ENCODE assay signal across 8 cellular contexts in genomic region chr10:79286318-79286951, GRCh38.
DNase-seq lines count a peak whose midpoint lies in the region; ATAC-seq, FAIRE-seq and TF ChIP-seq lines count a peak whose summit lies in the region.

No MANE protein-coding gene starts in this region.

- in situ Hi-C loops in K562 (cut with MboI), result loop anchor here (5.0 kb wide), 1 partner anchor 51 kb away; no protein-coding TSS in a partner anchor

- H3K27me3 Mint-ChIP-seq in memory B cell, result no peaks in the 10 kb centered on the region

- H3K4me1 Mint-ChIP-seq in memory B cell, result peaks cover 69% of the 10 kb centered on the region

- ATAC-seq in GM19351 (IDR thresholded peaks at IDR 0.05; ENCODE audit: unreplicated experiment) (peak; percentile 76), HG03520 (IDR thresholded peaks at IDR 0.05; ENCODE audit: unreplicated experiment) (peak; percentile 82), K562 (peak; percentile 58), memory B cell (ENCODE audit: low read depth) (peak; percentile 96)

- no peak for TF ChIP-seq EP300 in K562 (IDR thresholded peaks at IDR 0.05; ENCODE audit: low read length)

- H3K36me3 Mint-ChIP-seq in memory B cell, result peaks cover 9% of the 10 kb centered on the region

- no peak for TF ChIP-seq CTCF in BE2C (IDR thresholded peaks at IDR 0.05; ENCODE audit: low read depth, low read length)
- no peak for TF ChIP-seq CTCF in K562 (IDR thresholded peaks at IDR 0.05 in 2 of 3, conservative IDR thresholded peaks at IDR 0.05 in 1 of 3; ENCODE audit: insufficient read depth in 2 of 3, low read depth in 1 of 3, low read length in 3 of 3)

- no peak overlapping the region for H3K27ac ChIP-seq in K562 (ENCODE audit: extremely low read depth, low read depth, low read length)

- POLR2A ChIA-PET in K562 (lab: Yijun Ruan, JAX), result interaction anchor here (0.6 kb wide), 2 partner anchors 1297 to 1510 kb away, joined by 3 read pairs; no protein-coding TSS in a partner anchor

- no peaks in the 10 kb centered on the region for H3K79me2 ChIP-seq in K562 (ENCODE audit: control insufficient read depth, insufficient read depth, low read length)

- H3K27ac Mint-ChIP-seq in memory B cell, result peak overlapping the region; percentile 91

- BruUV-seq in K562 (replicated peaks; lab: Mats Ljungman, UMichigan), result no TSS peak

- H3K9me3 Mint-ChIP-seq in memory B cell, result no peaks in the 10 kb centered on the region

- H3K4me3 Mint-ChIP-seq in memory B cell, result peak overlapping the region; percentile 78

- no peaks in the 10 kb centered on the region for H3K9me1 ChIP-seq in K562 (ENCODE audit: control insufficient read depth, insufficient read depth, low read length)

- TF ChIP-seq POLR2A in K562 (conservative IDR thresholded peaks at IDR 0.05), result no peak

- 37% methylated on average over 23 of the region's 23 CpGs for WGBS in K562 (ENCODE audit: insufficient coverage, low coverage, missing lambda C conversion rate)

- no peak overlapping the region for H2AFZ ChIP-seq in K562 (ENCODE audit: low read depth, low read length)

- peak overlapping the region; percentile 2; the same call in 1 of the 2 replicates for H3K4me2 ChIP-seq in K562 (ENCODE audit: insufficient read depth, low read length)

- peak overlapping the region in 1 of 2 experiments; percentile 71; a peak in 2 of 4 replicates for H3K9ac ChIP-seq in K562 (ENCODE audit: insufficient read depth in 1 of 2, low read depth in 2 of 2, low read length in 2 of 2)

- DNase-seq in BE2C, result peak; percentile 91
- DNase-seq in UCSD-AML1 (lab: John Stamatoyannopoulos, UW; ENCODE audit: unreplicated experiment), result peak; percentile 97
- peak; percentile 59 to 83 (median 75) for DNase-seq in K562 (ENCODE audit: extremely low read depth in 1 of 4, low spot score in 3 of 4)
- DNase-seq in memory B cell (ENCODE audit: low spot score in 2 of 2), result peak; percentile 77 to 86
- peak; percentile 68 to 88 for DNase-seq in stimulated activated CD8-positive, alpha-beta memory T cell treated with anti-CD3 and anti-CD28 coated beads, Interleukin-4, amount 100 ng/mL, for 4 hours (ENCODE audit: low read depth in 2 of 2, low spot score in 1 of 2)
- no peak for DNase-seq in NCI-H187 treated with DMSO at 0.1 percent for 48 hours (lab: John Stamatoyannopoulos, UW)

- peaks cover 23% of the 10 kb centered on the region; the same call in 1 of the 2 replicates for H4K20me1 ChIP-seq in K562 (replicated peaks; ENCODE audit: control insufficient read depth, insufficient read depth, low read length)

- TF ChIP-seq RAD21 in K562 (CRISPR knock-in tag; conservative IDR thresholded peaks at IDR 0.05 in 1 of 2, IDR thresholded peaks at IDR 0.05 in 1 of 2), result no peak

- H3K4me1 ChIP-seq in BE2C, result peaks cover 51% of the 10 kb centered on the region
- peaks cover 0 to 22% of the 10 kb centered on the region in 2 experiments; a peak in 3 of 5 replicates for H3K4me1 ChIP-seq in K562 (replicated peaks in 1 of 2; ENCODE audit: control insufficient read depth in 2 of 2, insufficient read depth in 2 of 2, low read length in 2 of 2)

- H3K4me3 ChIP-seq in BE2C (ENCODE audit: low read depth, low read length) (no peak overlapping the region), K562 (no peak overlapping the region)

- peak; percentile 57 for FAIRE-seq in K562 (lab: Jason Lieb, UNC)

- H3K36me3 ChIP-seq in BE2C (peaks cover 95% of the 10 kb centered on the region), K562 (ENCODE audit: control insufficient read depth, insufficient read depth, low read length) (peaks cover 3% of the 10 kb centered on the region; the same call in 1 of the 3 replicates)

- intact Hi-C loops in K562 (cut with micrococcal nuclease), result no loop called here

- CTCF ChIA-PET in K562 (lab: Yijun Ruan, JAX; ENCODE audit: low intra/inter-chr PET ratio), result no interaction called here

- H3K27me3 ChIP-seq in BE2C, result no peaks in the 10 kb centered on the region
- no peaks in the 10 kb centered on the region for H3K27me3 ChIP-seq in K562 (ENCODE audit: control insufficient read depth in 2 of 2, insufficient read depth in 2 of 2, low read length in 2 of 2)

- H3K9me3 ChIP-seq in BE2C, result no peaks in the 10 kb centered on the region
- H3K9me3 ChIP-seq in K562 (replicated peaks; ENCODE audit: control insufficient read depth, insufficient read depth, low read depth, low read length), result no peaks in the 10 kb centered on the region

TF ChIP-seq in K562, 482 proteins besides CTCF, POLR2A, EP300 and RAD21 (continues in another document):
- no peak for TF ChIP-seq GTF2B (IDR thresholded peaks at IDR 0.05; ENCODE audit: extremely low read depth, insufficient read length)
- 0 out of 2 replicates have a peak, but pooled peaks have one; percentile 60 for TF ChIP-seq CBFB (CRISPR knock-in tag; IDR thresholded peaks at IDR 0.05)
- no peak for TF ChIP-seq ZNF23 (CRISPR knock-in tag; IDR thresholded peaks at IDR 0.05)
- TF ChIP-seq NRF1 (conservative IDR thresholded peaks at IDR 0.05 in 1 of 2, IDR thresholded peaks at IDR 0.05 in 1 of 2), result 0 out of 4 replicates have a peak, but pooled peaks of 1 of the 2 experiments have one; percentile 11
- TF ChIP-seq SPI1 (IDR thresholded peaks at IDR 0.05; ENCODE audit: borderline replicate concordance, low read depth, low read length), result peak; percentile 73
- TF ChIP-seq JUND (IDR thresholded peaks at IDR 0.05; ENCODE audit: borderline replicate concordance, low read depth, low read length), result peak; percentile 77
- no peak for TF ChIP-seq JUND (tag; IDR thresholded peaks at IDR 0.05; ENCODE audit: borderline replicate concordance, low read depth, low read length)
- no peak for TF ChIP-seq BACH1 (tag; IDR thresholded peaks at IDR 0.05)
- peak; percentile 64 for TF ChIP-seq CREM (IDR thresholded peaks at IDR 0.05; ENCODE audit: low read depth)
- no peak for TF ChIP-seq TCF15 (CRISPR knock-in tag; IDR thresholded peaks at IDR 0.05)
- TF ChIP-seq HLTF (IDR thresholded peaks at IDR 0.05), result no peak
- no peak for TF ChIP-seq THAP7 (CRISPR knock-in tag; IDR thresholded peaks at IDR 0.05)
- no peak for TF ChIP-seq E2F6 (IDR thresholded peaks at IDR 0.05; ENCODE audit: borderline replicate concordance in 1 of 2, extremely low read depth in 1 of 2, insufficient read depth in 1 of 2, insufficient read length in 1 of 2, low read depth in 1 of 2, low read length in 1 of 2, poor library complexity in 1 of 2, severe bottlenecking in 1 of 2)
- TF ChIP-seq TFAM (CRISPR knock-in tag; conservative IDR thresholded peaks at IDR 0.05), result no peak
- peak; percentile 44; the same call in 1 of the 2 replicates for TF ChIP-seq SMARCE1 (IDR thresholded peaks at IDR 0.05)
- 0 out of 2 replicates have a peak, but pooled peaks have one; percentile 24 for TF ChIP-seq FOSL1 (tag; conservative IDR thresholded peaks at IDR 0.05)
- no peak for TF ChIP-seq MEIS2 (IDR thresholded peaks at IDR 0.05; ENCODE audit: partially characterized antibody)
